In the genomic region with DNA sequence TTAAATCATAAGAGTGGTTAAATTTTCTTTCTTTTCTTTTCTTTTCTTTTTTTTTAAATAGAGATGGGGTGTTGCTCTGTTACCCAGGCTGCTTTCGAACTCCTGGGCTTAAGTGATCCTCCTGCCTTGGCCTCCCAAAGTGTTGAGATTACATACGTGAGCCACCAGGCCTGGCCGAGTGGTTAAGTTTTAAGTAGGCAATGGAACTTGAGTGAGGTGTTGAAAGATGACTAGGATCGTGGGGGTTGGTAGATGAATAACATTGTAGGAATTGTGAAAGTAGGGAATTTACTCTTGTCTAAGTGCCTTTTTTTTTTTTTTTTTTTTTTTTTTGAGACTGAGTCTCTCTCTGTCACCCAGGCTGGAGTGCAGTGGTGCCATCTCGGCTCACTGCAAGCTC, we compare ENCODE assay signal across 25 cellular contexts. TPM values are rescaled to one million over a fixed set of nuclear protein-coding genes. Genes with fewer than 3 reads are reported as not detected.
DNase-seq lines count a peak whose midpoint lies in the region; ATAC-seq and TF ChIP-seq lines count a peak whose summit lies in the region.
"Had no signal": no experiment of that assay in that cellular context is flagged by ENCODE, and none has a peak within 500 bp of the region (broad histone marks: within the 10 kb centered on the region; RNA-seq: fewer than 3 reads in every experiment).

No MANE protein-coding gene starts in this region.

- peaks cover 21% of the 10 kb centered on the region for H3K4me1 Mint-ChIP-seq in activated T-helper 1 cell treated with anti-CD3 and anti-CD28 coated beads, Interleukin-12 subunit alpha, Interleukin-12 subunit beta, Interleukin-2, Interleukin-4 antibody, amounts not matched to agents 30 ng/mL and 10 ng/mL and 1 ng/mL, durations not matched to agents 14 hours and 24 hours and 36 hours (ENCODE audit: low read depth)
- no peaks in the 10 kb centered on the region for H3K4me1 Mint-ChIP-seq in natural killer cell
- H3K4me1 Mint-ChIP-seq: H9 had no signal

- no peak for ATAC-seq in natural killer cell
- no peak for ATAC-seq in HG03439 (IDR thresholded peaks at IDR 0.05; ENCODE audit: unreplicated experiment)
- no peak for ATAC-seq in Right ventricle myocardium superior (ENCODE audit: poor library complexity)
- ATAC-seq: activated CD8-positive, alpha-beta T cell treated with anti-CD3 and anti-CD28 coated beads, Interleukin-2, amount 10 ng/mL, durations not matched to agents 7 days and 5 days; foreskin keratinocyte had no signal

- no peaks in the 10 kb centered on the region for H3K27me3 Mint-ChIP-seq in activated T-helper 1 cell treated with anti-CD3 and anti-CD28 coated beads, Interleukin-12 subunit alpha, Interleukin-12 subunit beta, Interleukin-2, Interleukin-4 antibody, amounts not matched to agents 30 ng/mL and 10 ng/mL and 1 ng/mL, durations not matched to agents 14 hours and 24 hours and 36 hours (ENCODE audit: insufficient read depth)
- H3K27me3 Mint-ChIP-seq in natural killer cell (ENCODE audit: low read depth in 2 of 2): no peaks in the 10 kb centered on the region
- H3K27me3 Mint-ChIP-seq: activated naive CD4-positive, alpha-beta T cell treated with anti-CD3 and anti-CD28 coated beads, Interleukin-2, amount 10 ng/mL, durations not matched to agents 7 days and 5 days had no signal

- TF ChIP-seq CTCF in fibroblast of pulmonary artery (IDR thresholded peaks at IDR 0.05; ENCODE audit: low read length, missing control alignments): no peak
- no peak for TF ChIP-seq CTCF in natural killer cell (IDR thresholded peaks at IDR 0.05)

- no peak overlapping the region for H3K4me3 Mint-ChIP-seq in activated T-helper 1 cell treated with anti-CD3 and anti-CD28 coated beads, Interleukin-12 subunit alpha, Interleukin-12 subunit beta, Interleukin-2, Interleukin-4 antibody, amounts not matched to agents 30 ng/mL and 10 ng/mL and 1 ng/mL, durations not matched to agents 14 hours and 24 hours and 36 hours
- H3K4me3 Mint-ChIP-seq in natural killer cell: no peak overlapping the region
- H3K4me3 Mint-ChIP-seq: activated CD8-positive, alpha-beta T cell treated with anti-CD3 and anti-CD28 coated beads, Interleukin-2, amount 10 ng/mL, durations not matched to agents 7 days and 5 days; activated naive CD4-positive, alpha-beta T cell treated with anti-CD3 and anti-CD28 coated beads, Interleukin-2, amount 10 ng/mL, durations not matched to agents 7 days and 5 days; H9 had no signal

- intact Hi-C loops in activated T-helper 1 cell treated with anti-CD3 and anti-CD28 coated beads, Interleukin-12 subunit alpha, Interleukin-12 subunit beta, Interleukin-2, Interleukin-4 antibody, amounts not matched to agents 30 ng/mL and 10 ng/mL and 1 ng/mL, durations not matched to agents 14 hours and 24 hours and 36 hours (cut with micrococcal nuclease): no loop called here
- intact Hi-C loops in natural killer cell (cut with micrococcal nuclease): no loop called here
- intact Hi-C loops in Right ventricle myocardium superior (cut with DNase I): no loop called here

- peaks cover 50% of the 10 kb centered on the region for H3K36me3 Mint-ChIP-seq in activated T-helper 1 cell treated with anti-CD3 and anti-CD28 coated beads, Interleukin-12 subunit alpha, Interleukin-12 subunit beta, Interleukin-2, Interleukin-4 antibody, amounts not matched to agents 30 ng/mL and 10 ng/mL and 1 ng/mL, durations not matched to agents 14 hours and 24 hours and 36 hours (ENCODE audit: low read depth)
- H3K36me3 Mint-ChIP-seq in natural killer cell: peaks cover 14% of the 10 kb centered on the region

- no peak overlapping the region for H3K4me3 ChIP-seq in fibroblast of pulmonary artery (replicated peaks; ENCODE audit: low read depth, low read length)
- H3K4me3 ChIP-seq: A549, coronary artery, right atrium auricular region had no signal

- H3K9me3 Mint-ChIP-seq in activated T-helper 1 cell treated with anti-CD3 and anti-CD28 coated beads, Interleukin-12 subunit alpha, Interleukin-12 subunit beta, Interleukin-2, Interleukin-4 antibody, amounts not matched to agents 30 ng/mL and 10 ng/mL and 1 ng/mL, durations not matched to agents 14 hours and 24 hours and 36 hours: no peaks in the 10 kb centered on the region
- H3K9me3 Mint-ChIP-seq in natural killer cell: no peaks in the 10 kb centered on the region
- H3K9me3 Mint-ChIP-seq: activated naive CD4-positive, alpha-beta T cell treated with anti-CD3 and anti-CD28 coated beads, Interleukin-2, amount 10 ng/mL, durations not matched to agents 7 days and 5 days had no signal

- DNase-seq in A172 (ENCODE audit: low spot score): peak; percentile 10
- peak; percentile 70 for DNase-seq in ELR (ENCODE audit: low read depth)
- DNase-seq in activated T-helper 1 cell treated with anti-CD3 and anti-CD28 coated beads, Interleukin-12 subunit alpha, Interleukin-12 subunit beta, Interleukin-2, Interleukin-4 antibody, amounts not matched to agents 30 ng/mL and 10 ng/mL and 1 ng/mL, durations not matched to agents 14 hours and 24 hours and 36 hours (ENCODE audit: low spot score): no peak
- DNase-seq in fibroblast of pulmonary artery (ENCODE audit: low read depth): peak; percentile 82
- no peak for DNase-seq in natural killer cell
- DNase-seq in activated CD8-positive, alpha-beta memory T cell treated with anti-CD3 and anti-CD28 coated beads for 24 hours: no peak
- no peak for DNase-seq in Right ventricle myocardium superior
- DNase-seq: activated CD4-positive, CD25-positive, alpha-beta regulatory T cell; activated CD8-positive, alpha-beta T cell treated with anti-CD3 and anti-CD28 coated beads, Interleukin-2, amount 10 ng/mL, durations not matched to agents 7 days and 5 days; activated naive CD4-positive, alpha-beta T cell treated with anti-CD3 and anti-CD28 coated beads, Interleukin-2, amount 10 ng/mL, durations not matched to agents 7 days and 5 days; activated T-cell treated with anti-CD3 and anti-CD28 coated beads, Interleukin-2, amount 50 U/mL, for 48 hours; DMS153; foreskin keratinocyte; H9; hypothalamus; islet precursor cell; Kasumi-1; NCI-H1105 treated with DMSO at 0.1 percent for 48 hours; NCI-H510A treated with DMSO at 0.1 percent for 48 hours; SK-N-SH; stimulated activated CD8-positive, alpha-beta memory T cell treated with anti-CD3 and anti-CD28 coated beads, Interleukin-4, amount 100 ng/mL, for 48 hours had no signal

- peak overlapping the region; percentile 53 for H3K27ac Mint-ChIP-seq in activated T-helper 1 cell treated with anti-CD3 and anti-CD28 coated beads, Interleukin-12 subunit alpha, Interleukin-12 subunit beta, Interleukin-2, Interleukin-4 antibody, amounts not matched to agents 30 ng/mL and 10 ng/mL and 1 ng/mL, durations not matched to agents 14 hours and 24 hours and 36 hours
- no peak overlapping the region for H3K27ac Mint-ChIP-seq in natural killer cell
- H3K27ac Mint-ChIP-seq: activated CD8-positive, alpha-beta T cell treated with anti-CD3 and anti-CD28 coated beads, Interleukin-2, amount 10 ng/mL, durations not matched to agents 7 days and 5 days; activated naive CD4-positive, alpha-beta T cell treated with anti-CD3 and anti-CD28 coated beads, Interleukin-2, amount 10 ng/mL, durations not matched to agents 7 days and 5 days; H9 had no signal

RNA-seq across cellular contexts. Expression of a gene that starts 9.9 kb away (rescaled TPM):
- total RNA-seq in A172 (2014; rRNA removed; shearing (Covaris generic)): 125 and 144 TPM in 2 replicates
- 34.5 and 39.6 TPM in 2 replicates for total RNA-seq in activated T-helper 1 cell treated with anti-CD3 and anti-CD28 coated beads, Interleukin-12 subunit alpha, Interleukin-12 subunit beta, Interleukin-2, Interleukin-4 antibody, amounts not matched to agents 30 ng/mL and 10 ng/mL and 1 ng/mL, durations not matched to agents 14 hours and 24 hours and 36 hours
- total RNA-seq in natural killer cell: 1 to 10 TPM; 2.9 to 7.0 (median 4.8) TPM
- total RNA-seq in Right ventricle myocardium superior: 4.2 TPM

RNA-seq across cellular contexts. Expression of a gene that starts 49.5 kb away (rescaled TPM):
- total RNA-seq in A172 (2014; rRNA removed; shearing (Covaris generic)): 18.5 and 23.8 TPM in 2 replicates
- total RNA-seq in activated T-helper 1 cell treated with anti-CD3 and anti-CD28 coated beads, Interleukin-12 subunit alpha, Interleukin-12 subunit beta, Interleukin-2, Interleukin-4 antibody, amounts not matched to agents 30 ng/mL and 10 ng/mL and 1 ng/mL, durations not matched to agents 14 hours and 24 hours and 36 hours: 7.4 and 8.8 TPM in 2 replicates
- total RNA-seq in natural killer cell (1 to 10 TPM; 3.5 to 6.8 (median 5.3) TPM), Right ventricle myocardium superior (51.1 TPM)

Comparison
In these comparisons a context has a peak if more than half of its experiments do, and no peak if none do; other contexts are left out.
1. DNase-seq: peak in A172 (single experiment), ELR (single experiment) and fibroblast of pulmonary artery (single experiment); none in activated T-helper 1 cell treated with anti-CD3 and anti-CD28 coated beads, Interleukin-12 subunit alpha, Interleukin-12 subunit beta, Interleukin-2, Interleukin-4 antibody, amounts not matched to agents 30 ng/mL and 10 ng/mL and 1 ng/mL, durations not matched to agents 14 hours and 24 hours and 36 hours (single experiment), natural killer cell (single experiment), activated CD8-positive, alpha-beta memory T cell treated with anti-CD3 and anti-CD28 coated beads for 24 hours (single experiment) and Right ventricle myocardium superior (single experiment).